In genomic region chr5:96111080-96111756, GRCh38 we compare ENCODE assay signal across 19 cellular contexts.
"Had no signal": no experiment of that assay in that cellular context is flagged by ENCODE, and none has a peak within 500 bp of the region (broad histone marks: within the 10 kb centered on the region; RNA-seq: fewer than 3 reads in every experiment).

No MANE protein-coding gene starts in this region.

- H3K27me3 Mint-ChIP-seq: activated B cell treated with CpG ODN at 0.5 μM for 24 hours; activated CD8-positive, alpha-beta memory T cell treated with anti-CD3 and anti-CD28 coated beads, Interleukin-2, amount 10 ng/mL, durations not matched to agents 7 days and 5 days; memory B cell had no signal

- ATAC-seq: activated CD8-positive, alpha-beta memory T cell treated with anti-CD3 and anti-CD28 coated beads, Interleukin-2, amount 10 ng/mL, durations not matched to agents 7 days and 5 days; gastroesophageal sphincter; heart left ventricle; left lung had no signal

- H3K36me3 ChIP-seq: gastroesophageal sphincter, heart left ventricle, left lung, upper lobe of left lung had no signal

- H3K9me3 ChIP-seq: gastroesophageal sphincter, heart left ventricle, left lung, SK-N-SH, testis, upper lobe of left lung had no signal

- H3K9ac ChIP-seq: SK-N-SH had no signal

- H3K4me1 Mint-ChIP-seq: activated B cell treated with CpG ODN at 0.5 μM for 24 hours, memory B cell had no signal

- H3K27me3 ChIP-seq: gastroesophageal sphincter, heart left ventricle, left lung, testis, upper lobe of left lung had no signal

- H3K4me3 ChIP-seq: gastroesophageal sphincter, heart left ventricle, left lung, testis, upper lobe of left lung had no signal

- H3K36me3 Mint-ChIP-seq: activated CD8-positive, alpha-beta memory T cell treated with anti-CD3 and anti-CD28 coated beads, Interleukin-2, amount 10 ng/mL, durations not matched to agents 7 days and 5 days; activated naive CD8-positive, alpha-beta T cell; memory B cell had no signal

- H3K27ac Mint-ChIP-seq: activated B cell treated with CpG ODN at 0.5 μM for 24 hours; activated CD8-positive, alpha-beta memory T cell treated with anti-CD3 and anti-CD28 coated beads, Interleukin-2, amount 10 ng/mL, durations not matched to agents 7 days and 5 days; activated naive CD8-positive, alpha-beta T cell; activated T-cell treated with anti-CD3 and anti-CD28 coated beads, Interleukin-2, amount 50 U/mL, for 24 hours; memory B cell; stimulated activated naive CD8-positive, alpha-beta T cell treated with anti-CD3 and anti-CD28 coated beads, Interleukin-15, Interleukin-2, amounts not matched to agents 100 ng/mL and 50 ng/mL, for 24 hours had no signal

- H3K4me1 ChIP-seq: left lung, testis, upper lobe of left lung had no signal

- H3K4me2 ChIP-seq: SK-N-SH had no signal

- H3K9me3 Mint-ChIP-seq: activated B cell treated with CpG ODN at 0.5 μM for 24 hours; activated T-cell treated with anti-CD3 and anti-CD28 coated beads, Interleukin-2, amount 50 U/mL, for 24 hours; memory B cell; stimulated activated naive CD8-positive, alpha-beta T cell treated with anti-CD3 and anti-CD28 coated beads, Interleukin-15, Interleukin-2, amounts not matched to agents 100 ng/mL and 50 ng/mL, for 24 hours had no signal

- DNase-seq: activated B cell treated with CpG ODN at 0.5 μM for 24 hours; activated CD4-positive, alpha-beta T cell treated with anti-CD3 and anti-CD28 coated beads, Interleukin-2, amount 50 U/mL, for 1 hour; activated CD8-positive, alpha-beta memory T cell treated with anti-CD3 and anti-CD28 coated beads, Interleukin-2, amount 10 ng/mL, durations not matched to agents 7 days and 5 days; activated gamma-delta T cell; activated T-cell treated with anti-CD3 and anti-CD28 coated beads, Interleukin-2, amount 50 U/mL, for 24 hours; effector CD4-positive, alpha-beta T cell; heart left ventricle; left lung; occipital lobe; retina; SK-N-SH; stimulated activated CD4-positive, alpha-beta T cell treated with anti-CD3 and anti-CD28 coated beads, Interleukin-12 subunit alpha, Interleukin-12 subunit beta, amount 100 ng/mL, for 4 hours; stimulated activated CD4-positive, alpha-beta T cell treated with anti-CD3 and anti-CD28 coated beads, Interleukin-1b, Interleukin-23, amount 100 ng/mL, for 48 hours; testis; upper lobe of left lung had no signal

- H3K27ac ChIP-seq: gastroesophageal sphincter, heart left ventricle, left lung, testis, upper lobe of left lung had no signal

- H3K4me3 Mint-ChIP-seq: activated B cell treated with CpG ODN at 0.5 μM for 24 hours; activated CD8-positive, alpha-beta memory T cell treated with anti-CD3 and anti-CD28 coated beads, Interleukin-2, amount 10 ng/mL, durations not matched to agents 7 days and 5 days; activated naive CD8-positive, alpha-beta T cell; activated T-cell treated with anti-CD3 and anti-CD28 coated beads, Interleukin-2, amount 50 U/mL, for 24 hours; memory B cell; stimulated activated naive CD8-positive, alpha-beta T cell treated with anti-CD3 and anti-CD28 coated beads, Interleukin-15, Interleukin-2, amounts not matched to agents 100 ng/mL and 50 ng/mL, for 24 hours had no signal
